ENCODE assay signal across 9 cellular contexts in the genomic region with DNA sequence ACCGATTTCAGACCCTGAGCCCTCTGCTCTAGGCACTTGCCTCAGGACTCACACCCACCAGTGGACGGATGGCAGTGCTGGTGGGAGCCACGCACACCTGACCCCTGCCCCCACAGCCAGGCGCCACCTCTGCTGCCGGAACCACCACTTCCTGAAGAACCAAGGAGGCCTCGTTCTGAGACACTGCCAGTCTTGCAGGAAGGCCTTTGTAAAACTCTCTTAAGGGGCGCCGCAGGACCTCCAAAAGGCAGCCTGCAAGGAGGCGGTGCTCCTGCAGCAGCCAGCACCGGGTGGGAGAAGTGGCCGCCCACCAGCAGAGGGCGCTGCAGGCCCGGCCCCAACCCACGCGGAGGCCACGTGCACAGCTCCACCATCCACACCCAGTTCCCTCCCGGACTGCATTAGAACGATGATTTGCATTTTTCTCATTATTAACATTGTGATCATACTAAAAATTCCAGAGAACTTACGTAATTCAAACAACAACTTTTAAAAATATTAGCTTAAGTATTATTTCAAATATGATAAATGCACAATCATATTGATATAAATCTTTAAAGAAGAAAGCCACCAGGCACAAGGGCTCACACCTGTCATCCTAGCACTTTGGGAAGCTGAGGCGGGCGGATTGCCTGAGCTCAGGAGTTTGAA. TPM values are rescaled to one million over a fixed set of nuclear protein-coding genes. Genes with fewer than 3 reads are reported as not detected.
DNase-seq lines count a peak whose midpoint lies in the region; ATAC-seq and TF ChIP-seq lines count a peak whose summit lies in the region.
"Had no signal": no experiment of that assay in that cellular context is flagged by ENCODE, and none has a peak within 500 bp of the region (broad histone marks: within the 10 kb centered on the region; RNA-seq: fewer than 3 reads in every experiment).

No MANE protein-coding gene starts in this region.

- ATAC-seq in heart left ventricle (peak in 3 of 4 donors; percentile 69 to 76 (median 75)), GM19463 (IDR thresholded peaks at IDR 0.05; ENCODE audit: unreplicated experiment) (no peak)

- H3K27ac ChIP-seq in heart left ventricle, result no peak overlapping the region
- H3K27ac ChIP-seq: BLaER1 had no signal

- DNase-seq in DMS53 (lab: John Stamatoyannopoulos, UW) (peak; percentile 51), DMS53 treated with DMSO at 0.1 percent for 48 hours (lab: John Stamatoyannopoulos, UW; ENCODE audit: unreplicated experiment) (no peak), RPMI8226 (peak; percentile 21), heart left ventricle (peak in 1 of 5 donors; percentile 72), NCI-H510A treated with DMSO at 0.1 percent for 48 hours (lab: John Stamatoyannopoulos, UW) (no peak)
- DNase-seq in activated effector memory CD4-positive, alpha-beta T cell treated with anti-CD3 and anti-CD28 coated beads, Interleukin-2, amount 50 U/mL, for 16 hours, result peak; percentile 90
- peak; percentile 41 to 62 for DNase-seq in stimulated activated CD4-positive, alpha-beta T cell treated with anti-CD3 and anti-CD28 coated beads, Interleukin-12 subunit alpha, Interleukin-12 subunit beta, amount 100 ng/mL, for 24 hours (ENCODE audit: low read depth in 2 of 2)

- TF ChIP-seq POLR2A in heart left ventricle (IDR thresholded peaks at IDR 0.05), result no peak

- H3K4me3 ChIP-seq in heart left ventricle, result no peak overlapping the region
- H3K4me3 ChIP-seq: BLaER1 had no signal

- H3K4me1 ChIP-seq in heart left ventricle, result peaks cover 0 to 15% (median 0%) of the 10 kb centered on the region in 12 donors

- peak; percentile 33 to 72 (median 47) for TF ChIP-seq CTCF in heart left ventricle (IDR thresholded peaks at IDR 0.05)

- WGBS in heart left ventricle, 4 donors, result 74 to 81% (median 76%) methylated on average over 21 of the region's 21 CpGs

- peaks cover 0 to 36% (median 20%) of the 10 kb centered on the region in 9 donors for H3K36me3 ChIP-seq in heart left ventricle

- intact Hi-C loops in heart left ventricle (cut with DNase I), result no loop called here

- no peaks in the 10 kb centered on the region for H3K27me3 ChIP-seq in heart left ventricle
- H3K27me3 ChIP-seq: BLaER1 had no signal

- no peaks in the 10 kb centered on the region for H3K9me3 ChIP-seq in heart left ventricle
- H3K9me3 ChIP-seq: BLaER1 had no signal

RNA-seq across cellular contexts. Expression of a gene that starts 12.8 kb away (rescaled TPM):
- 10 to 100 TPM in 8 of 9 donors, 1 to 10 TPM in 1; 8.3 to 21.8 (median 11.1) TPM for total RNA-seq in heart left ventricle
- polyA plus RNA-seq in heart left ventricle, result 10 to 100 TPM in 1 of 2 donors, 1 to 10 TPM in 1; 6.2 to 14.3 TPM

RNA-seq across cellular contexts. Expression of a gene that starts 45.6 kb away (rescaled TPM):
- total RNA-seq in heart left ventricle, result 100 to 1,000 TPM; 109 to 413 (median 303) TPM
- polyA plus RNA-seq in heart left ventricle, result 100 to 1,000 TPM in 1 of 2 donors, 10 to 100 TPM in 1; 85.6 to 646 TPM

Comparison
In these comparisons a context has a peak if more than half of its experiments do, and no peak if none do; other contexts are left out.
1. DNase-seq: peak in DMS53 (single experiment), RPMI8226 (single experiment), activated effector memory CD4-positive, alpha-beta T cell treated with anti-CD3 and anti-CD28 coated beads, Interleukin-2, amount 50 U/mL, for 16 hours (single experiment) and stimulated activated CD4-positive, alpha-beta T cell treated with anti-CD3 and anti-CD28 coated beads, Interleukin-12 subunit alpha, Interleukin-12 subunit beta, amount 100 ng/mL, for 24 hours (2 of 2); none in DMS53 treated with DMSO at 0.1 percent for 48 hours (single experiment) and NCI-H510A treated with DMSO at 0.1 percent for 48 hours (single experiment).